In genomic region chr11:64230985-64231365, GRCh38 we compare ENCODE assay signal across 8 cellular contexts. TPM values are rescaled to one million over a fixed set of nuclear protein-coding genes. Genes with fewer than 3 reads are reported as not detected.
A peak's percentile ranks its signal among the peaks of the same experiment; 100 is the strongest.
DNase-seq lines count a peak whose midpoint lies in the region; TF ChIP-seq lines count a peak whose summit lies in the region.

No MANE protein-coding gene starts in this region.

- TF ChIP-seq CTCF in BE2C (IDR thresholded peaks at IDR 0.05; ENCODE audit: low read depth, low read length) (no peak), MCF 10A (IDR thresholded peaks at IDR 0.05; ENCODE audit: unreplicated experiment) (no peak)

- H3K4me1 ChIP-seq in BE2C (no peaks in the 10 kb centered on the region; the same call in 1 of the 2 replicates), Karpas-422 (ENCODE audit: low read length) (peaks cover 67% of the 10 kb centered on the region), muscle layer of duodenum (ENCODE audit: control insufficient read depth in 1 of 2, insufficient read depth in 2 of 2, low read length in 2 of 2) (peaks cover 14 to 41% of the 10 kb centered on the region in 2 donors)

- intact Hi-C loops in MCF 10A (cut with micrococcal nuclease): no loop called here

- H3K9ac ChIP-seq in Karpas-422 (ENCODE audit: low read length): peak overlapping the region; percentile 74

- peak overlapping the region; percentile 86 for H3K4me2 ChIP-seq in Karpas-422 (ENCODE audit: low read depth, low read length, poor library complexity, severe bottlenecking)

- no peaks in the 10 kb centered on the region for H3K9me3 Mint-ChIP-seq in MCF 10A (ENCODE audit: unreplicated experiment)

- H3K4me1 Mint-ChIP-seq in MCF 10A (ENCODE audit: insufficient read depth, unreplicated experiment): peaks cover 17% of the 10 kb centered on the region

- H3K9me3 ChIP-seq in BE2C (no peaks in the 10 kb centered on the region), Karpas-422 (ENCODE audit: low read length) (no peaks in the 10 kb centered on the region), muscle layer of duodenum (ENCODE audit: control insufficient read depth in 1 of 2, low read length in 2 of 2) (no peaks in the 10 kb centered on the region)

- CTCF ChIA-PET in MCF 10A (lab: Yijun Ruan, JAX): interaction anchor here (0.6 to 1.2 kb wide), 2 partner anchors 74 to 124 kb away, joined by 3 to 4 read pairs; no protein-coding TSS in a partner anchor

- H3K27me3 Mint-ChIP-seq in MCF 10A (ENCODE audit: insufficient read depth, unreplicated experiment): no peaks in the 10 kb centered on the region

- H3K4me3 Mint-ChIP-seq in MCF 10A (ENCODE audit: unreplicated experiment): peak overlapping the region; percentile 77

- peaks cover 5% of the 10 kb centered on the region for H3K36me3 Mint-ChIP-seq in MCF 10A (ENCODE audit: insufficient read depth, unreplicated experiment)

- H3K27ac ChIP-seq in Karpas-422 (ENCODE audit: low read length) (peak overlapping the region; percentile 75), muscle layer of duodenum (ENCODE audit: low read length) (peak overlapping the region; percentile 82)

- 0 out of 2 replicates have a peak, but pooled peaks cover 7% of the 10 kb centered on the region for H4K20me1 ChIP-seq in Karpas-422 (ENCODE audit: insufficient read depth, low read depth, low read length)

- H3K79me2 ChIP-seq in Karpas-422 (ENCODE audit: low read length): peaks cover 25% of the 10 kb centered on the region

- H3K27me3 ChIP-seq in BE2C (no peaks in the 10 kb centered on the region), Karpas-422 (ENCODE audit: low read length) (no peaks in the 10 kb centered on the region), muscle layer of duodenum (ENCODE audit: low read depth, low read length) (no peaks in the 10 kb centered on the region)

- peak overlapping the region; percentile 78 for H3K27ac Mint-ChIP-seq in MCF 10A (ENCODE audit: low read depth, unreplicated experiment)

- H3K4me3 ChIP-seq in BE2C (ENCODE audit: low read depth, low read length) (peak overlapping the region; percentile 65), Karpas-422 (ENCODE audit: low read length) (peak overlapping the region; percentile 81), muscle layer of duodenum (ENCODE audit: low read depth in 1 of 2, low read length in 2 of 2) (peak overlapping the region; percentile 67 to 70)

- no TSS peak for BruUV-seq in MCF 10A (replicated peaks; lab: Mats Ljungman, UMichigan)

- DNase-seq in BE2C (no peak), Karpas-422 (peak; percentile 72), MCF 10A (ENCODE audit: unreplicated experiment) (no peak), A172 (ENCODE audit: low spot score) (no peak), cortex of kidney (lab: John Stamatoyannopoulos, UW) (no peak), NCI-H345 (lab: John Stamatoyannopoulos, UW) (no peak), HuH-7 (ENCODE audit: low spot score) (no peak)

- POLR2A ChIA-PET in MCF 10A (lab: Yijun Ruan, JAX): interaction anchor here (0.9 to 11.9 kb wide), 3 partner anchors 13 to 87 kb away, joined by 3 to 122 read pairs (median 3); partner anchors contain the start of genes FKBP2, PLCB3, PPP1R14B and PRDX5

- no peaks in the 10 kb centered on the region for H3K9me2 ChIP-seq in Karpas-422 (replicated peaks; ENCODE audit: insufficient read depth, low read length)

- H2AFZ ChIP-seq in Karpas-422 (ENCODE audit: low read length): no peak overlapping the region; the same call in 1 of the 2 replicates

- H3K36me3 ChIP-seq in BE2C (no peaks in the 10 kb centered on the region), Karpas-422 (ENCODE audit: insufficient read depth, low read length) (no peaks in the 10 kb centered on the region), muscle layer of duodenum (ENCODE audit: control insufficient read depth in 1 of 2, insufficient read depth in 2 of 2, low read length in 2 of 2) (no peaks in the 10 kb centered on the region)

RNA-seq across cellular contexts. Expression of gene DNAJC4, which starts 0.6 kb away (rescaled TPM):
- 20.3 TPM for polyA plus RNA-seq in BE2C (2012; ENCODE audit: insufficient read depth, insufficient read length, low read depth)
- total RNA-seq in Karpas-422 (2014; rRNA removed; shearing (Covaris generic); ENCODE audit: low replicate concordance): 32.0 and 51.0 TPM in 2 replicates
- 19.5 and 27.0 TPM in 2 replicates for total RNA-seq in MCF 10A (2022)
- 3.0 and 12.0 TPM in 2 replicates for total RNA-seq in A172 (2014; rRNA removed; shearing (Covaris generic))

RNA-seq across cellular contexts. Expression of gene VEGFB, which starts 3.4 kb away (rescaled TPM):
- polyA plus RNA-seq in BE2C (2012; ENCODE audit: insufficient read depth, insufficient read length, low read depth): 31.4 TPM
- 43.4 and 67.9 TPM in 2 replicates for total RNA-seq in Karpas-422 (2014; rRNA removed; shearing (Covaris generic); ENCODE audit: low replicate concordance)
- 46.0 and 60.3 TPM in 2 replicates for total RNA-seq in MCF 10A (2022)
- 24.4 and 33.0 TPM in 2 replicates for total RNA-seq in A172 (2014; rRNA removed; shearing (Covaris generic))

RNA-seq across cellular contexts. Expression of gene NUDT22, which starts 4.9 kb away (rescaled TPM):
- 43.8 TPM for polyA plus RNA-seq in BE2C (2012; ENCODE audit: insufficient read depth, insufficient read length, low read depth)
- 70.0 and 114 TPM in 2 replicates for total RNA-seq in Karpas-422 (2014; rRNA removed; shearing (Covaris generic); ENCODE audit: low replicate concordance)
- 51.0 and 73.6 TPM in 2 replicates for total RNA-seq in MCF 10A (2022)
- total RNA-seq in A172 (2014; rRNA removed; shearing (Covaris generic)): 49.3 and 71.5 TPM in 2 replicates

RNA-seq across cellular contexts. Expression of gene TRPT1, which starts 5.0 kb away (rescaled TPM):
- 39.6 TPM for polyA plus RNA-seq in BE2C (2012; ENCODE audit: insufficient read depth, insufficient read length, low read depth)
- total RNA-seq in Karpas-422 (2014; rRNA removed; shearing (Covaris generic); ENCODE audit: low replicate concordance): 72.5 and 90.4 TPM in 2 replicates
- total RNA-seq in MCF 10A (2022): 27.0 and 31.3 TPM in 2 replicates
- total RNA-seq in A172 (2014; rRNA removed; shearing (Covaris generic)): 33.8 and 47.3 TPM in 2 replicates

RNA-seq across cellular contexts. Expression of gene FKBP2, which starts 9.9 kb away (rescaled TPM):
- polyA plus RNA-seq in BE2C (2012; ENCODE audit: insufficient read depth, insufficient read length, low read depth): 110 TPM
- 27.8 and 73.4 TPM in 2 replicates for total RNA-seq in Karpas-422 (2014; rRNA removed; shearing (Covaris generic); ENCODE audit: low replicate concordance)
- 84.7 and 86.0 TPM in 2 replicates for total RNA-seq in MCF 10A (2022)
- total RNA-seq in A172 (2014; rRNA removed; shearing (Covaris generic)): 40.5 and 55.9 TPM in 2 replicates
